ENCODE assay signal across 8 cellular contexts in genomic region chr19:45103200-45103624, GRCh38. TPM values are rescaled to one million over a fixed set of nuclear protein-coding genes. Genes with fewer than 3 reads are reported as not detected.
DNase-seq lines count a peak whose midpoint lies in the region; ATAC-seq lines count a peak whose summit lies in the region.

No MANE protein-coding gene starts in this region.

- DNase-seq in NCI-H2029 (lab: John Stamatoyannopoulos, UW) = peak; percentile 54
- no peak for DNase-seq in NCI-H2029 treated with DMSO at 0.1 percent for 48 hours (lab: John Stamatoyannopoulos, UW)
- peak; percentile 20 to 33 for DNase-seq in activated CD4-positive, alpha-beta T cell treated with anti-CD3 and anti-CD28 coated beads, Interleukin-2, amount 50 U/mL, for 4 hours
- DNase-seq in foreskin melanocyte = peak; percentile 87
- DNase-seq in A172 (ENCODE audit: low spot score) = no peak

- no peaks in the 10 kb centered on the region for H3K36me3 Mint-ChIP-seq in stimulated activated memory B cell treated with anti-CD40 and anti-IgM and Interleukin-4, amounts not matched to agents 10 μg/mL and 1 μg/mL and 100 μg/mL, for 72 hours

- peak overlapping the region; percentile 14 for H3K27ac Mint-ChIP-seq in stimulated activated memory B cell treated with anti-CD40 and anti-IgM and Interleukin-4, amounts not matched to agents 10 μg/mL and 1 μg/mL and 100 μg/mL, for 72 hours

- no peaks in the 10 kb centered on the region for H3K9me3 Mint-ChIP-seq in stimulated activated memory B cell treated with anti-CD40 and anti-IgM and Interleukin-4, amounts not matched to agents 10 μg/mL and 1 μg/mL and 100 μg/mL, for 72 hours

- H3K4me1 Mint-ChIP-seq in stimulated activated memory B cell treated with anti-CD40 and anti-IgM and Interleukin-4, amounts not matched to agents 10 μg/mL and 1 μg/mL and 100 μg/mL, for 72 hours = peaks cover 65% of the 10 kb centered on the region

- peak; percentile 65 for ATAC-seq in stimulated activated memory B cell treated with anti-CD40 and anti-IgM and Interleukin-4, amounts not matched to agents 10 μg/mL and 1 μg/mL and 100 μg/mL, for 72 hours
- no peak for ATAC-seq in GM21529 (IDR thresholded peaks at IDR 0.05; ENCODE audit: unreplicated experiment)
- no peak for ATAC-seq in HG03439 (IDR thresholded peaks at IDR 0.05; ENCODE audit: unreplicated experiment)

- no peaks in the 10 kb centered on the region for H3K27me3 Mint-ChIP-seq in stimulated activated memory B cell treated with anti-CD40 and anti-IgM and Interleukin-4, amounts not matched to agents 10 μg/mL and 1 μg/mL and 100 μg/mL, for 72 hours

- peak overlapping the region; percentile 49 for H3K4me3 Mint-ChIP-seq in stimulated activated memory B cell treated with anti-CD40 and anti-IgM and Interleukin-4, amounts not matched to agents 10 μg/mL and 1 μg/mL and 100 μg/mL, for 72 hours

RNA-seq across cellular contexts. Expression of gene PPP1R37, which starts 10.2 kb away (rescaled TPM):
- 25.1 and 28.0 TPM in 2 replicates for total RNA-seq in A172 (2014; rRNA removed; shearing (Covaris generic))

RNA-seq across cellular contexts. Expression of gene GEMIN7, which starts 24.2 kb away (rescaled TPM):
- 17.1 and 29.6 TPM in 2 replicates for total RNA-seq in A172 (2014; rRNA removed; shearing (Covaris generic))

RNA-seq across cellular contexts. Expression of gene ZNF296, which starts 26.9 kb away (rescaled TPM):
- 0.19 TPM in 1 of 2 replicates, not detected in the other for total RNA-seq in A172 (2014; rRNA removed; shearing (Covaris generic))

RNA-seq across cellular contexts. Expression of gene NKPD1, which starts 57.6 kb away (rescaled TPM):
- total RNA-seq in A172 (2014; rRNA removed; shearing (Covaris generic)) = not detected in 2 replicates

Comparison
In these comparisons a context has a peak if more than half of its experiments do, and no peak if none do; other contexts are left out.
1. DNase-seq: peak in NCI-H2029 (single experiment), activated CD4-positive, alpha-beta T cell treated with anti-CD3 and anti-CD28 coated beads, Interleukin-2, amount 50 U/mL, for 4 hours (2 of 2) and foreskin melanocyte (single experiment); none in NCI-H2029 treated with DMSO at 0.1 percent for 48 hours (single experiment) and A172 (single experiment).